ENCODE assay signal across 1 cellular context in genomic region chr6:170516783-170517616, GRCh38.
TF ChIP-seq lines count a peak whose summit lies in the region.

No MANE protein-coding gene starts in this region.

TF ChIP-seq in HepG2, 621 proteins besides CTCF, POLR2A, EP300 and RAD21:
- TF ChIP-seq XRCC5 (optimal IDR thresholded peaks at IDR 0.05; ENCODE audit: low read length) (peak; percentile 61), SKI (IDR thresholded peaks at IDR 0.05; ENCODE audit: partially characterized antibody) (no peak), ZNF138 (CRISPR knock-in tag; IDR thresholded peaks at IDR 0.05; ENCODE audit: low read depth) (no peak), ZNF577 (CRISPR knock-in tag; IDR thresholded peaks at IDR 0.05; ENCODE audit: borderline replicate concordance, low read depth) (no peak), SIN3B (IDR thresholded peaks at IDR 0.05; ENCODE audit: low read length) (no peak), ARID3A (IDR thresholded peaks at IDR 0.05; ENCODE audit: low read depth, low read length) (0 out of 2 replicates have a peak, but pooled peaks have one; percentile 16), SRY (CRISPR knock-in tag; IDR thresholded peaks at IDR 0.05) (no peak), STAG1 (CRISPR knock-in tag; IDR thresholded peaks at IDR 0.05) (peak; percentile 95), SNAI1 (CRISPR knock-in tag; IDR thresholded peaks at IDR 0.05; ENCODE audit: borderline replicate concordance) (no peak), MIER3 (CRISPR knock-in tag; IDR thresholded peaks at IDR 0.05; ENCODE audit: borderline replicate concordance) (0 out of 2 replicates have a peak, but pooled peaks have one; percentile 36), ZSCAN29 (CRISPR knock-in tag; conservative IDR thresholded peaks at IDR 0.05) (0 out of 2 replicates have a peak, but pooled peaks have one; percentile 68), GATAD2A (CRISPR knock-in tag; IDR thresholded peaks at IDR 0.05) (0 out of 2 replicates have a peak, but pooled peaks have one; percentile 26), SP5 (CRISPR knock-in tag; IDR thresholded peaks at IDR 0.05; ENCODE audit: borderline replicate concordance, low read depth) (no peak), RBAK (CRISPR knock-in tag; IDR thresholded peaks at IDR 0.05) (no peak), ZNF891 (CRISPR knock-in tag; IDR thresholded peaks at IDR 0.05) (0 out of 2 replicates have a peak, but pooled peaks have one; percentile 33), DMTF1 (CRISPR knock-in tag; IDR thresholded peaks at IDR 0.05) (0 out of 2 replicates have a peak, but pooled peaks have one; percentile 32), ZNF782 (CRISPR knock-in tag; IDR thresholded peaks at IDR 0.05; ENCODE audit: borderline replicate concordance) (peak; percentile 46; the same call in 1 of the 2 replicates), ZSCAN5A (CRISPR knock-in tag; IDR thresholded peaks at IDR 0.05; ENCODE audit: borderline replicate concordance) (0 out of 2 replicates have a peak, but pooled peaks have one; percentile 50), MIXL1 (CRISPR knock-in tag; IDR thresholded peaks at IDR 0.05) (peak; percentile 38; the same call in 1 of the 2 replicates), SMC3 (IDR thresholded peaks at IDR 0.05; ENCODE audit: low read length) (peak; percentile 97), REPIN1 (CRISPR knock-in tag; IDR thresholded peaks at IDR 0.05; ENCODE audit: borderline replicate concordance, low read depth) (peak; percentile 25; the same call in 1 of the 2 replicates), ZBTB33 (CRISPR knock-in tag; IDR thresholded peaks at IDR 0.05) (0 out of 2 replicates have a peak, but pooled peaks have one; percentile 22), TARDBP (CRISPR knock-in tag; IDR thresholded peaks at IDR 0.05) (0 out of 2 replicates have a peak, but pooled peaks have one; percentile 20), KLF16 (CRISPR knock-in tag; IDR thresholded peaks at IDR 0.05) (no peak), MEF2D (CRISPR knock-in tag; IDR thresholded peaks at IDR 0.05) (peak; percentile 32; the same call in 1 of the 2 replicates), ZNF644 (CRISPR knock-in tag; IDR thresholded peaks at IDR 0.05; ENCODE audit: low read depth) (0 out of 2 replicates have a peak, but pooled peaks have one; percentile 15)
- TF ChIP-seq, protein P1, sequence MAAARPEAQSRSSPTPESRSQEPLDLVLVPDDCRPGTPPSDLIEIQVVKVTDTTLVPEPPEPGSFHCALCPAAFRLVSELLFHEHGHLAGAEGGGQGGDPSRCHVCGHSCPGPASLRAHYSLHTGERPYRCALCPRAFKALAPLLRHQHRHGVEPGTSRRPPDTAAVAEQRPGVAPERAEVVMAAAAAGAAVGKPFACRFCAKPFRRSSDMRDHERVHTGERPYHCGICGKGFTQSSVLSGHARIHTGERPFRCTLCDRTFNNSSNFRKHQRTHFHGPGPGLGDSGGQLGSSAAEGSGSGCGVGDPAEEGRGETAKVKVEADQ (CRISPR knock-in tag; IDR thresholded peaks at IDR 0.05; ENCODE audit: borderline replicate concordance): 0 out of 2 replicates have a peak, but pooled peaks have one; percentile 33
- TF ChIP-seq, protein P2, sequence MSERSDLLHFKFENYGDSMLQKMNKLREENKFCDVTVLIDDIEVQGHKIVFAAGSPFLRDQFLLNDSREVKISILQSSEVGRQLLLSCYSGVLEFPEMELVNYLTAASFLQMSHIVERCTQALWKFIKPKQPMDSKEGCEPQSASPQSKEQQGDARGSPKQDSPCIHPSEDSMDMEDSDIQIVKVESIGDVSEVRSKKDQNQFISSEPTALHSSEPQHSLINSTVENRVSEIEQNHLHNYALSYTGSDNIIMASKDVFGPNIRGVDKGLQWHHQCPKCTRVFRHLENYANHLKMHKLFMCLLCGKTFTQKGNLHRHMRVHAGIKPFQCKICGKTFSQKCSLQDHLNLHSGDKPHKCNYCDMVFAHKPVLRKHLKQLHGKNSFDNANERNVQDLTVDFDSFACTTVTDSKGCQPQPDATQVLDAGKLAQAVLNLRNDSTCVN (CRISPR knock-in tag; IDR thresholded peaks at IDR 0.05; ENCODE audit: borderline replicate concordance): 0 out of 2 replicates have a peak, but pooled peaks have one; percentile 35
- TF ChIP-seq, protein P3, sequence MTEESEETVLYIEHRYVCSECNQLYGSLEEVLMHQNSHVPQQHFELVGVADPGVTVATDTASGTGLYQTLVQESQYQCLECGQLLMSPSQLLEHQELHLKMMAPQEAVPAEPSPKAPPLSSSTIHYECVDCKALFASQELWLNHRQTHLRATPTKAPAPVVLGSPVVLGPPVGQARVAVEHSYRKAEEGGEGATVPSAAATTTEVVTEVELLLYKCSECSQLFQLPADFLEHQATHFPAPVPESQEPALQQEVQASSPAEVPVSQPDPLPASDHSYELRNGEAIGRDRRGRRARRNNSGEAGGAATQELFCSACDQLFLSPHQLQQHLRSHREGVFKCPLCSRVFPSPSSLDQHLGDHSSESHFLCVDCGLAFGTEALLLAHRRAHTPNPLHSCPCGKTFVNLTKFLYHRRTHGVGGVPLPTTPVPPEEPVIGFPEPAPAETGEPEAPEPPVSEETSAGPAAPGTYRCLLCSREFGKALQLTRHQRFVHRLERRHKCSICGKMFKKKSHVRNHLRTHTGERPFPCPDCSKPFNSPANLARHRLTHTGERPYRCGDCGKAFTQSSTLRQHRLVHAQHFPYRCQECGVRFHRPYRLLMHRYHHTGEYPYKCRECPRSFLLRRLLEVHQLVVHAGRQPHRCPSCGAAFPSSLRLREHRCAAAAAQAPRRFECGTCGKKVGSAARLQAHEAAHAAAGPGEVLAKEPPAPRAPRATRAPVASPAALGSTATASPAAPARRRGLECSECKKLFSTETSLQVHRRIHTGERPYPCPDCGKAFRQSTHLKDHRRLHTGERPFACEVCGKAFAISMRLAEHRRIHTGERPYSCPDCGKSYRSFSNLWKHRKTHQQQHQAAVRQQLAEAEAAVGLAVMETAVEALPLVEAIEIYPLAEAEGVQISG (CRISPR knock-in tag; IDR thresholded peaks at IDR 0.05): 0 out of 2 replicates have a peak, but pooled peaks have one; percentile 58
- TF ChIP-seq, protein P4, sequence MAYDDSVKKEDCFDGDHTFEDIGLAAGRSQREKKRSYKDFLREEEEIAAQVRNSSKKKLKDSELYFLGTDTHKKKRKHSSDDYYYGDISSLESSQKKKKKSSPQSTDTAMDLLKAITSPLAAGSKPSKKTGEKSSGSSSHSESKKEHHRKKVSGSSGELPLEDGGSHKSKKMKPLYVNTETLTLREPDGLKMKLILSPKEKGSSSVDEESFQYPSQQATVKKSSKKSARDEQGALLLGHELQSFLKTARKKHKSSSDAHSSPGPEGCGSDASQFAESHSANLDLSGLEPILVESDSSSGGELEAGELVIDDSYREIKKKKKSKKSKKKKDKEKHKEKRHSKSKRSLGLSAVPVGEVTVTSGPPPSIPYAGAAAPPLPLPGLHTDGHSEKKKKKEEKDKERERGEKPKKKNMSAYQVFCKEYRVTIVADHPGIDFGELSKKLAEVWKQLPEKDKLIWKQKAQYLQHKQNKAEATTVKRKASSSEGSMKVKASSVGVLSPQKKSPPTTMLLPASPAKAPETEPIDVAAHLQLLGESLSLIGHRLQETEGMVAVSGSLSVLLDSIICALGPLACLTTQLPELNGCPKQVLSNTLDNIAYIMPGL (CRISPR knock-in tag; IDR thresholded peaks at IDR 0.05; ENCODE audit: borderline replicate concordance in 1 of 2, low read depth in 1 of 2): 0 out of 4 replicates have a peak, but pooled peaks have one; percentile 22 to 53
- TF ChIP-seq, protein P5, sequence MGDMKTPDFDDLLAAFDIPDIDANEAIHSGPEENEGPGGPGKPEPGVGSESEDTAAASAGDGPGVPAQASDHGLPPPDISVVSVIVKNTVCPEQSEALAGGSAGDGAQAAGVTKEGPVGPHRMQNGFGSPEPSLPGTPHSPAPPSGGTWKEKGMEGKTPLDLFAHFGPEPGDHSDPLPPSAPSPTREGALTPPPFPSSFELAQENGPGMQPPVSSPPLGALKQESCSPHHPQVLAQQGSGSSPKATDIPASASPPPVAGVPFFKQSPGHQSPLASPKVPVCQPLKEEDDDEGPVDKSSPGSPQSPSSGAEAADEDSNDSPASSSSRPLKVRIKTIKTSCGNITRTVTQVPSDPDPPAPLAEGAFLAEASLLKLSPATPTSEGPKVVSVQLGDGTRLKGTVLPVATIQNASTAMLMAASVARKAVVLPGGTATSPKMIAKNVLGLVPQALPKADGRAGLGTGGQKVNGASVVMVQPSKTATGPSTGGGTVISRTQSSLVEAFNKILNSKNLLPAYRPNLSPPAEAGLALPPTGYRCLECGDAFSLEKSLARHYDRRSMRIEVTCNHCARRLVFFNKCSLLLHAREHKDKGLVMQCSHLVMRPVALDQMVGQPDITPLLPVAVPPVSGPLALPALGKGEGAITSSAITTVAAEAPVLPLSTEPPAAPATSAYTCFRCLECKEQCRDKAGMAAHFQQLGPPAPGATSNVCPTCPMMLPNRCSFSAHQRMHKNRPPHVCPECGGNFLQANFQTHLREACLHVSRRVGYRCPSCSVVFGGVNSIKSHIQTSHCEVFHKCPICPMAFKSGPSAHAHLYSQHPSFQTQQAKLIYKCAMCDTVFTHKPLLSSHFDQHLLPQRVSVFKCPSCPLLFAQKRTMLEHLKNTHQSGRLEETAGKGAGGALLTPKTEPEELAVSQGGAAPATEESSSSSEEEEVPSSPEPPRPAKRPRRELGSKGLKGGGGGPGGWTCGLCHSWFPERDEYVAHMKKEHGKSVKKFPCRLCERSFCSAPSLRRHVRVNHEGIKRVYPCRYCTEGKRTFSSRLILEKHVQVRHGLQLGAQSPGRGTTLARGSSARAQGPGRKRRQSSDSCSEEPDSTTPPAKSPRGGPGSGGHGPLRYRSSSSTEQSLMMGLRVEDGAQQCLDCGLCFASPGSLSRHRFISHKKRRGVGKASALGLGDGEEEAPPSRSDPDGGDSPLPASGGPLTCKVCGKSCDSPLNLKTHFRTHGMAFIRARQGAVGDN (CRISPR knock-in tag; IDR thresholded peaks at IDR 0.05): 0 out of 2 replicates have a peak, but pooled peaks have one; percentile 24
- TF ChIP-seq, protein P6, sequence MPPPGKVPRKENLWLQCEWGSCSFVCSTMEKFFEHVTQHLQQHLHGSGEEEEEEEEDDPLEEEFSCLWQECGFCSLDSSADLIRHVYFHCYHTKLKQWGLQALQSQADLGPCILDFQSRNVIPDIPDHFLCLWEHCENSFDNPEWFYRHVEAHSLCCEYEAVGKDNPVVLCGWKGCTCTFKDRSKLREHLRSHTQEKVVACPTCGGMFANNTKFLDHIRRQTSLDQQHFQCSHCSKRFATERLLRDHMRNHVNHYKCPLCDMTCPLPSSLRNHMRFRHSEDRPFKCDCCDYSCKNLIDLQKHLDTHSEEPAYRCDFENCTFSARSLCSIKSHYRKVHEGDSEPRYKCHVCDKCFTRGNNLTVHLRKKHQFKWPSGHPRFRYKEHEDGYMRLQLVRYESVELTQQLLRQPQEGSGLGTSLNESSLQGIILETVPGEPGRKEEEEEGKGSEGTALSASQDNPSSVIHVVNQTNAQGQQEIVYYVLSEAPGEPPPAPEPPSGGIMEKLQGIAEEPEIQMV (CRISPR knock-in tag; IDR thresholded peaks at IDR 0.05; ENCODE audit: low read depth): 0 out of 2 replicates have a peak, but pooled peaks have one; percentile 21
